Comparison of ENCODE assay signal across 24 cellular contexts in genomic region chr13:20803180-20803965, GRCh38. TPM values are rescaled to one million over a fixed set of nuclear protein-coding genes. Genes with fewer than 3 reads are reported as not detected.
DNase-seq lines count a peak whose midpoint lies in the region; ATAC-seq and TF ChIP-seq lines count a peak whose summit lies in the region.
"Had no signal": no experiment of that assay in that cellular context is flagged by ENCODE, and none has a peak within 500 bp of the region (broad histone marks: within the 10 kb centered on the region; RNA-seq: fewer than 3 reads in every experiment).

No MANE protein-coding gene starts in this region.

- TF ChIP-seq POLR2A in erythroblast (IDR thresholded peaks at IDR 0.05; ENCODE audit: low read length): no peak

- peaks cover 26% of the 10 kb centered on the region for H3K4me1 Mint-ChIP-seq in activated T-cell treated with anti-CD3 and anti-CD28 coated beads, Interleukin-2, amount 50 U/mL, for 24 hours (ENCODE audit: low read depth)
- H3K4me1 Mint-ChIP-seq in WTC11: no peaks in the 10 kb centered on the region
- H3K4me1 Mint-ChIP-seq in stimulated activated naive B cell treated with anti-CD40 and anti-IgM and Interleukin-4, amounts not matched to agents 10 μg/mL and 1 μg/mL and 100 μg/mL, for 72 hours: peaks cover 8 to 13% of the 10 kb centered on the region in 2 donors

- no peak for ATAC-seq in WTC11
- ATAC-seq in stimulated activated naive B cell treated with anti-CD40 and anti-IgM and Interleukin-4, amounts not matched to agents 10 μg/mL and 1 μg/mL and 100 μg/mL, for 72 hours (replicated peaks): peak; percentile 51 to 65
- ATAC-seq: Panc1 had no signal

- TF ChIP-seq CTCF in WTC11 (IDR thresholded peaks at IDR 0.05): no peak

- H3K27me3 Mint-ChIP-seq in activated T-cell treated with anti-CD3 and anti-CD28 coated beads, Interleukin-2, amount 50 U/mL, for 24 hours: no peaks in the 10 kb centered on the region
- no peaks in the 10 kb centered on the region for H3K27me3 Mint-ChIP-seq in WTC11 (ENCODE audit: low read depth)
- H3K27me3 Mint-ChIP-seq in stimulated activated naive B cell treated with anti-CD40 and anti-IgM and Interleukin-4, amounts not matched to agents 10 μg/mL and 1 μg/mL and 100 μg/mL, for 72 hours: no peaks in the 10 kb centered on the region

- no peaks in the 10 kb centered on the region for H3K9me3 Mint-ChIP-seq in activated T-cell treated with anti-CD3 and anti-CD28 coated beads, Interleukin-2, amount 50 U/mL, for 24 hours
- H3K9me3 Mint-ChIP-seq in WTC11: no peaks in the 10 kb centered on the region
- H3K9me3 Mint-ChIP-seq in stimulated activated naive B cell treated with anti-CD40 and anti-IgM and Interleukin-4, amounts not matched to agents 10 μg/mL and 1 μg/mL and 100 μg/mL, for 72 hours: no peaks in the 10 kb centered on the region

- CTCF ChIA-PET in WTC11 (lab: Charles Lee): no interaction called here

- H3K36me3 Mint-ChIP-seq in activated T-cell treated with anti-CD3 and anti-CD28 coated beads, Interleukin-2, amount 50 U/mL, for 24 hours (ENCODE audit: low read depth): peaks cover 90% of the 10 kb centered on the region
- H3K36me3 Mint-ChIP-seq in WTC11: peaks cover 19% of the 10 kb centered on the region
- H3K36me3 Mint-ChIP-seq in stimulated activated naive B cell treated with anti-CD40 and anti-IgM and Interleukin-4, amounts not matched to agents 10 μg/mL and 1 μg/mL and 100 μg/mL, for 72 hours: peaks cover 19 to 48% of the 10 kb centered on the region in 2 donors

- POLR2A ChIA-PET in WTC11 (lab: Charles Lee): no interaction called here

- DNase-seq in activated T-cell treated with anti-CD3 and anti-CD28 coated beads, Interleukin-2, amount 50 U/mL, for 24 hours: no peak
- DNase-seq in activated T-cell treated with anti-CD3 and anti-CD28 coated beads, Interleukin-2, amount 50 U/mL, for 48 hours: no peak
- DNase-seq in WTC11 (ENCODE audit: low spot score) (no peak), erythroblast (lab: John Stamatoyannopoulos, UW) (peak; percentile 51 to 62), cerebellum (ENCODE audit: low spot score) (no peak), NCI-H1436 treated with DMSO at 0.1 percent for 48 hours (lab: John Stamatoyannopoulos, UW) (no peak), C1 segment of cervical spinal cord (lab: John Stamatoyannopoulos, UW) (no peak)
- DNase-seq in stimulated activated naive B cell treated with anti-CD40 and anti-IgM and Interleukin-4, amounts not matched to agents 10 μg/mL and 1 μg/mL and 100 μg/mL, for 72 hours: no peak
- DNase-seq: activated CD4-positive, alpha-beta T cell treated with anti-CD3 and anti-CD28 coated beads for 48 hours; aorta; Caco-2; caudate nucleus; dorsolateral prefrontal cortex; H7; NCI-H1105; NCI-H2107; NCI-H510A treated with DMSO at 0.1 percent for 48 hours; NK-92 treated with Interleukin-12 subunit alpha and Interleukin-12 subunit beta, amount 100 ng/mL, for 24 hours; nucleus accumbens; SJCRH30; stimulated activated naive CD4-positive, alpha-beta T cell treated with Interleukin-2 at 50 U/mL for 16 hours; T-helper 1 cell; tibial artery had no signal

- peak overlapping the region; percentile 80 for H3K27ac Mint-ChIP-seq in activated T-cell treated with anti-CD3 and anti-CD28 coated beads, Interleukin-2, amount 50 U/mL, for 24 hours
- peak overlapping the region; percentile 55; the same call in 1 of the 2 replicates for H3K27ac Mint-ChIP-seq in WTC11
- H3K27ac Mint-ChIP-seq in stimulated activated naive B cell treated with anti-CD40 and anti-IgM and Interleukin-4, amounts not matched to agents 10 μg/mL and 1 μg/mL and 100 μg/mL, for 72 hours: peak overlapping the region; percentile 53

- H3K4me3 Mint-ChIP-seq in activated T-cell treated with anti-CD3 and anti-CD28 coated beads, Interleukin-2, amount 50 U/mL, for 24 hours: no peak overlapping the region
- H3K4me3 Mint-ChIP-seq in WTC11: no peak overlapping the region
- no peak overlapping the region for H3K4me3 Mint-ChIP-seq in stimulated activated naive B cell treated with anti-CD40 and anti-IgM and Interleukin-4, amounts not matched to agents 10 μg/mL and 1 μg/mL and 100 μg/mL, for 72 hours

TF ChIP-seq in WTC11, 78 proteins besides CTCF, POLR2A, EP300 and RAD21:
- TF ChIP-seq ZNF138 (CRISPR knock-in tag; conservative IDR thresholded peaks at IDR 0.05): no peak
- no peak for TF ChIP-seq ATF2 (CRISPR knock-in tag; IDR thresholded peaks at IDR 0.05; ENCODE audit: borderline replicate concordance, low read depth)
- no peak for TF ChIP-seq ATF3 (CRISPR knock-in tag; conservative IDR thresholded peaks at IDR 0.05)
TF ChIP-seq in WTC11: peak in this region for 0.

RNA-seq across cellular contexts. Expression of gene EEF1AKMT1, which starts 29.6 kb away (rescaled TPM):
- total RNA-seq in WTC11 (2021) (2.6 to 4.6 TPM (median 2.9 TPM) in 3 replicates), cerebellum (10.3 TPM)

Comparison
In these comparisons a context has a peak if more than half of its experiments do, and no peak if none do; other contexts are left out.
1. DNase-seq: peak in erythroblast (2 of 2); none in activated T-cell treated with anti-CD3 and anti-CD28 coated beads, Interleukin-2, amount 50 U/mL, for 24 hours (single experiment), activated T-cell treated with anti-CD3 and anti-CD28 coated beads, Interleukin-2, amount 50 U/mL, for 48 hours (0 of 2), WTC11 (single experiment), stimulated activated naive B cell treated with anti-CD40 and anti-IgM and Interleukin-4, amounts not matched to agents 10 μg/mL and 1 μg/mL and 100 μg/mL, for 72 hours (single experiment), cerebellum (single experiment), NCI-H1436 treated with DMSO at 0.1 percent for 48 hours (single experiment) and C1 segment of cervical spinal cord (0 of 14).
2. Peak in every context shown above with its lines, with median percentiles within 50 percentile points of each other: H3K27ac Mint-ChIP-seq.